ENCODE assay signal across 17 cellular contexts in genomic region chr7:63117-63480, GRCh38.
"Had no signal": no experiment of that assay in that cellular context is flagged by ENCODE, and none has a peak within 500 bp of the region (broad histone marks: within the 10 kb centered on the region; RNA-seq: fewer than 3 reads in every experiment).

No MANE protein-coding gene starts in this region.

- H3K4me1 Mint-ChIP-seq: activated naive CD4-positive, alpha-beta T cell treated with anti-CD3 and anti-CD28 coated beads, Interleukin-2, amount 10 ng/mL, durations not matched to agents 7 days and 5 days; activated naive CD8-positive, alpha-beta T cell treated with anti-CD3 and anti-CD28 coated beads, Interleukin-2, amount 50 U/mL, for 24 hours; central memory CD8-positive, alpha-beta T cell had no signal

- H3K27me3 ChIP-seq: brain microvascular endothelial cell, gastrocnemius medialis had no signal

- H3K4me3 Mint-ChIP-seq: activated naive CD4-positive, alpha-beta T cell treated with anti-CD3 and anti-CD28 coated beads, Interleukin-2, amount 10 ng/mL, durations not matched to agents 7 days and 5 days; activated naive CD8-positive, alpha-beta T cell treated with anti-CD3 and anti-CD28 coated beads, Interleukin-2, amount 50 U/mL, for 24 hours; central memory CD8-positive, alpha-beta T cell; natural killer cell treated with Interleukin-12 subunit alpha and Interleukin-12 subunit beta and Interleukin-15 and Interleukin-18, amount 100 ng/mL, for 72 hours; stimulated activated memory B cell treated with anti-CD40 and anti-IgM and Interleukin-4, amounts not matched to agents 10 μg/mL and 1 μg/mL and 100 μg/mL, for 72 hours had no signal

- H3K9me3 Mint-ChIP-seq: activated naive CD4-positive, alpha-beta T cell treated with anti-CD3 and anti-CD28 coated beads, Interleukin-2, amount 10 ng/mL, durations not matched to agents 7 days and 5 days; activated naive CD8-positive, alpha-beta T cell treated with anti-CD3 and anti-CD28 coated beads, Interleukin-2, amount 50 U/mL, for 24 hours; central memory CD8-positive, alpha-beta T cell; natural killer cell treated with Interleukin-12 subunit alpha and Interleukin-12 subunit beta and Interleukin-15 and Interleukin-18, amount 100 ng/mL, for 72 hours; stimulated activated memory B cell treated with anti-CD40 and anti-IgM and Interleukin-4, amounts not matched to agents 10 μg/mL and 1 μg/mL and 100 μg/mL, for 72 hours had no signal

- H3K27ac Mint-ChIP-seq: activated naive CD4-positive, alpha-beta T cell treated with anti-CD3 and anti-CD28 coated beads, Interleukin-2, amount 10 ng/mL, durations not matched to agents 7 days and 5 days; activated naive CD8-positive, alpha-beta T cell treated with anti-CD3 and anti-CD28 coated beads, Interleukin-2, amount 50 U/mL, for 24 hours; natural killer cell treated with Interleukin-12 subunit alpha and Interleukin-12 subunit beta and Interleukin-15 and Interleukin-18, amount 100 ng/mL, for 72 hours; stimulated activated memory B cell treated with anti-CD40 and anti-IgM and Interleukin-4, amounts not matched to agents 10 μg/mL and 1 μg/mL and 100 μg/mL, for 72 hours had no signal

- H3K27ac ChIP-seq: brain microvascular endothelial cell, coronary artery, gastrocnemius medialis, thoracic aorta had no signal

- H3K36me3 Mint-ChIP-seq: activated naive CD4-positive, alpha-beta T cell treated with anti-CD3 and anti-CD28 coated beads, Interleukin-2, amount 10 ng/mL, durations not matched to agents 7 days and 5 days; natural killer cell treated with Interleukin-12 subunit alpha and Interleukin-12 subunit beta and Interleukin-15 and Interleukin-18, amount 100 ng/mL, for 72 hours; stimulated activated memory B cell treated with anti-CD40 and anti-IgM and Interleukin-4, amounts not matched to agents 10 μg/mL and 1 μg/mL and 100 μg/mL, for 72 hours had no signal

- DNase-seq: activated CD4-positive, alpha-beta T cell treated with anti-CD3 and anti-CD28 coated beads, Interleukin-2, amount 50 U/mL, for 1 hour; activated effector memory CD4-positive, alpha-beta T cell treated with Interleukin-2 at 50 U/mL for 16 hours; activated naive CD4-positive, alpha-beta T cell treated with anti-CD3 and anti-CD28 coated beads, Interleukin-2, amount 10 ng/mL, durations not matched to agents 7 days and 5 days; activated naive CD8-positive, alpha-beta T cell treated with anti-CD3 and anti-CD28 coated beads, Interleukin-2, amount 50 U/mL, for 24 hours; activated T-cell treated with anti-CD3 and anti-CD28 coated beads, Interleukin-2, amount 50 U/mL, for 48 hours; brain microvascular endothelial cell; erythroblast; small intestine; stimulated activated CD4-positive, alpha-beta T cell treated with anti-CD3 and anti-CD28 coated beads, Interleukin-4, amount 100 ng/mL, for 4 hours; T-helper 1 cell; T-helper 9 cell had no signal

- ATAC-seq: activated naive CD8-positive, alpha-beta T cell treated with anti-CD3 and anti-CD28 coated beads, Interleukin-2, amount 50 U/mL, for 24 hours; natural killer cell treated with Interleukin-12 subunit alpha and Interleukin-12 subunit beta and Interleukin-15 and Interleukin-18, amount 100 ng/mL, for 72 hours; stimulated activated memory B cell treated with anti-CD40 and anti-IgM and Interleukin-4, amounts not matched to agents 10 μg/mL and 1 μg/mL and 100 μg/mL, for 72 hours had no signal

- H3K4me3 ChIP-seq: coronary artery, gastrocnemius medialis, thoracic aorta had no signal

- H3K9me3 ChIP-seq: gastrocnemius medialis, thoracic aorta had no signal

- H3K36me3 ChIP-seq: brain microvascular endothelial cell, gastrocnemius medialis, thoracic aorta had no signal

- H3K27me3 Mint-ChIP-seq: activated naive CD4-positive, alpha-beta T cell treated with anti-CD3 and anti-CD28 coated beads, Interleukin-2, amount 10 ng/mL, durations not matched to agents 7 days and 5 days; activated naive CD8-positive, alpha-beta T cell treated with anti-CD3 and anti-CD28 coated beads, Interleukin-2, amount 50 U/mL, for 24 hours had no signal
